In the genomic region with DNA sequence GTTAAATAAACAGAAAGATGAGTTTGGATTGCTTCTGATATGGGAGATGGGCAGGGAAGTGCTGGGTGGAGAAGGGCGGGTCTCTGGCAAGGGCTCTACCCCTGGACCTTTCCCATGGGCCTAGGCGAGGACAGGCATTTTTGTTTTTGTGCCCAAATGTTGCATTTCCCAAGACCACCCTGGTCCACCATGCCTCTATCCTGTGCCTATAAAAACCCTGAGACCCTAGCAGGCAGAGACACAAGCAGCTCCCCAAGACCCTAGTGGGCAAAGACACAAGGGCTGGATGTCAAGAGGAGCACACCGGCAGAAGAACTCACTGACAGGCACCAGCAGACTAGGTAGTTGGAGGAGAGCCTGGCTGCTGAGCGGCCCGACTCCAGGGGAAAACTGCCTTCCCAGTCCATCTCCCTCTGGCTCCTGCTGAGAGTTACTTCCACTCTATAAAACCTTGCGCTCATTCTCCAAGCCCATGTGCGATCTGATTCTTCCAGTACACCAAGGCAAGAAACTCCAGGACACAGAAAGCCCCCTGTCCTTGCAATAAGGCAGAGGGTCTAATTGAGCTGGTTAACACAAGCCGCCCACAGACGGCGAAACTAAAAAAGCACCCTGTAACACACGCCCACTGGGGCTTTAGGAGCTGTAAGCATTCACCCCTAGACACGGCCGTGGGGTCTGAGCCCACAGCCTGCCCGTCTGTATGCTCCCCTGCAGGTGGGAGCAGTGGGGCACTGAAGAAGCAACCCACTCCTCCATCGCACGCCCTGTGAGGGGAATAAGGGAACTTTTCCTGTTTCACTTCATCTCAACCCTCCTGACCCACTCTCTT, we compare ENCODE assay signal across 22 cellular contexts.
DNase-seq lines count a peak whose midpoint lies in the region; ATAC-seq and TF ChIP-seq lines count a peak whose summit lies in the region.
"Had no signal": no experiment of that assay in that cellular context is flagged by ENCODE, and none has a peak within 500 bp of the region (broad histone marks: within the 10 kb centered on the region; RNA-seq: fewer than 3 reads in every experiment).

No MANE protein-coding gene starts in this region.

- DNase-seq in CD14-positive monocyte (ENCODE audit: low spot score) (peak; percentile 15), ecto neural progenitor cell (ENCODE audit: low spot score) (peak; percentile 34), osteoblast (ENCODE audit: insufficient read length, low spot score, missing footprints) (peak; percentile 56), NCI-H748 treated with DMSO at 0.1 percent for 48 hours (lab: John Stamatoyannopoulos, UW) (no peak)
- DNase-seq: Calu3; CD8-positive, alpha-beta memory T cell; DMS153; GOT3; Karpas-422; MV-4-11; NCI-H1105 treated with DMSO at 0.1 percent for 48 hours; NCI-H1694; NCI-H2081; NCI-H2171; NCI-H345; NCI-H524 treated with DMSO at 0.1 percent for 48 hours; OCI-M1 had no signal

- H3K4me3 ChIP-seq in BLaER1 = no peak overlapping the region
- H3K4me3 ChIP-seq in osteoblast (ENCODE audit: insufficient read depth, low read length) = no peak overlapping the region
- H3K4me3 ChIP-seq: SJSA1 had no signal

- H3K4me2 ChIP-seq in BLaER1 (peak overlapping the region; percentile 77), osteoblast (ENCODE audit: insufficient read depth, low read length) (no peak overlapping the region)

- peaks cover 1 to 5% (median 2%) of the 10 kb centered on the region in 3 donors for H3K27me3 Mint-ChIP-seq in CD14-positive monocyte (ENCODE audit: low read depth in 3 of 3)

- no peak overlapping the region for H3K27ac Mint-ChIP-seq in CD14-positive monocyte
- H3K27ac Mint-ChIP-seq: CD8-positive, alpha-beta memory T cell had no signal

- no peak overlapping the region for H3K4me3 Mint-ChIP-seq in CD14-positive monocyte
- H3K4me3 Mint-ChIP-seq: CD8-positive, alpha-beta memory T cell had no signal

- TF ChIP-seq CTCF in CD14-positive monocyte (IDR thresholded peaks at IDR 0.05) (no peak), osteoblast (IDR thresholded peaks at IDR 0.05; ENCODE audit: extremely low read depth, low read depth, low read length) (no peak)

- H3K36me3 ChIP-seq in BLaER1 (no peaks in the 10 kb centered on the region), osteoblast (ENCODE audit: insufficient read depth, low read length) (no peaks in the 10 kb centered on the region)
- H3K36me3 ChIP-seq: SJSA1 had no signal

- H3K4me1 Mint-ChIP-seq in CD14-positive monocyte = no peaks in the 10 kb centered on the region
- H3K4me1 Mint-ChIP-seq: CD8-positive, alpha-beta memory T cell had no signal

- ATAC-seq in HG02678 (IDR thresholded peaks at IDR 0.05; ENCODE audit: unreplicated experiment) (no peak), HG02970 (IDR thresholded peaks at IDR 0.05; ENCODE audit: low FRiP score, unreplicated experiment) (no peak)
- ATAC-seq: HCT116 had no signal

- H4K20me1 ChIP-seq in BLaER1 (no peaks in the 10 kb centered on the region), osteoblast (ENCODE audit: insufficient read depth, low read length) (no peaks in the 10 kb centered on the region)

- peaks cover 21% of the 10 kb centered on the region for H3K9me3 ChIP-seq in BLaER1
- H3K9me3 ChIP-seq in osteoblast (ENCODE audit: low read depth, low read length) = no peaks in the 10 kb centered on the region
- H3K9me3 ChIP-seq: SJSA1 had no signal

- 0 out of 2 replicates have a peak, but pooled peaks cover 4% of the 10 kb centered on the region for H3K27me3 ChIP-seq in BLaER1
- no peaks in the 10 kb centered on the region for H3K27me3 ChIP-seq in osteoblast (ENCODE audit: insufficient read depth, low read length)
- H3K27me3 ChIP-seq: SJSA1 had no signal

- no peak overlapping the region for H2AFZ ChIP-seq in osteoblast (ENCODE audit: low read length)

- no peaks in the 10 kb centered on the region for H3K79me2 ChIP-seq in osteoblast (ENCODE audit: insufficient read depth, low read length)

- H3K27ac ChIP-seq in BLaER1 (no peak overlapping the region), osteoblast (ENCODE audit: low read depth, low read length) (no peak overlapping the region)
- H3K27ac ChIP-seq: SJSA1 had no signal

- intact Hi-C loops in CD14-positive monocyte (cut with micrococcal nuclease) = no loop called here

- no peaks in the 10 kb centered on the region for H3K36me3 Mint-ChIP-seq in CD14-positive monocyte
- H3K36me3 Mint-ChIP-seq: CD8-positive, alpha-beta memory T cell had no signal

- H3K4me1 ChIP-seq in BLaER1 (peaks cover 52% of the 10 kb centered on the region), osteoblast (ENCODE audit: insufficient read depth, low read length) (no peaks in the 10 kb centered on the region)
- H3K4me1 ChIP-seq: SJSA1 had no signal

- H3K9me3 Mint-ChIP-seq in CD14-positive monocyte = peaks cover 14 to 46% (median 29%) of the 10 kb centered on the region in 7 donors

- H3K9ac ChIP-seq in BLaER1 = no peak overlapping the region
